In genomic region chr2:18546586-18546985, GRCh38 we compare ENCODE assay signal across 1 cellular context.
A peak's percentile ranks its signal among the peaks of the same experiment; 100 is the strongest.
TF ChIP-seq lines count a peak whose summit lies in the region.

No MANE protein-coding gene starts in this region.

TF ChIP-seq in HepG2, 621 proteins besides CTCF, POLR2A, EP300 and RAD21 (continued from another document):
- TF ChIP-seq TRAFD1 (CRISPR knock-in tag; IDR thresholded peaks at IDR 0.05; ENCODE audit: borderline replicate concordance) (no peak), ATF7 (IDR thresholded peaks at IDR 0.05) (no peak), ATF7 (CRISPR knock-in tag; IDR thresholded peaks at IDR 0.05) (no peak), SOX6 (IDR thresholded peaks at IDR 0.05) (no peak), SOX6 (CRISPR knock-in tag; IDR thresholded peaks at IDR 0.05) (peak; percentile 71; the same call in 1 of the 2 replicates), FOXA1 (IDR thresholded peaks at IDR 0.05) (no peak), FOXA1 (CRISPR knock-in tag; IDR thresholded peaks at IDR 0.05) (no peak), TBX2 (CRISPR knock-in tag; IDR thresholded peaks at IDR 0.05; ENCODE audit: borderline replicate concordance) (peak; percentile 41; the same call in 1 of the 2 replicates), RARA (CRISPR knock-in tag; IDR thresholded peaks at IDR 0.05) (peak; percentile 26; the same call in 1 of the 2 replicates), CREBL2 (CRISPR knock-in tag; IDR thresholded peaks at IDR 0.05; ENCODE audit: borderline replicate concordance) (no peak), FOXA3 (CRISPR knock-in tag; IDR thresholded peaks at IDR 0.05) (peak; percentile 14; the same call in 1 of the 2 replicates), HIC2 (CRISPR knock-in tag; IDR thresholded peaks at IDR 0.05; ENCODE audit: low read depth) (peak; percentile 80; the same call in 1 of the 2 replicates), MXD3 (CRISPR knock-in tag; IDR thresholded peaks at IDR 0.05) (no peak)
